Comparison of ENCODE assay signal across 2 cellular contexts in genomic region chr12:132359971-132360370, GRCh38.
TF ChIP-seq lines count a peak whose summit lies in the region.

No MANE protein-coding gene starts in this region.

TF ChIP-seq in HepG2, 621 proteins besides CTCF, POLR2A, EP300 and RAD21:
- TF ChIP-seq, protein P1, sequence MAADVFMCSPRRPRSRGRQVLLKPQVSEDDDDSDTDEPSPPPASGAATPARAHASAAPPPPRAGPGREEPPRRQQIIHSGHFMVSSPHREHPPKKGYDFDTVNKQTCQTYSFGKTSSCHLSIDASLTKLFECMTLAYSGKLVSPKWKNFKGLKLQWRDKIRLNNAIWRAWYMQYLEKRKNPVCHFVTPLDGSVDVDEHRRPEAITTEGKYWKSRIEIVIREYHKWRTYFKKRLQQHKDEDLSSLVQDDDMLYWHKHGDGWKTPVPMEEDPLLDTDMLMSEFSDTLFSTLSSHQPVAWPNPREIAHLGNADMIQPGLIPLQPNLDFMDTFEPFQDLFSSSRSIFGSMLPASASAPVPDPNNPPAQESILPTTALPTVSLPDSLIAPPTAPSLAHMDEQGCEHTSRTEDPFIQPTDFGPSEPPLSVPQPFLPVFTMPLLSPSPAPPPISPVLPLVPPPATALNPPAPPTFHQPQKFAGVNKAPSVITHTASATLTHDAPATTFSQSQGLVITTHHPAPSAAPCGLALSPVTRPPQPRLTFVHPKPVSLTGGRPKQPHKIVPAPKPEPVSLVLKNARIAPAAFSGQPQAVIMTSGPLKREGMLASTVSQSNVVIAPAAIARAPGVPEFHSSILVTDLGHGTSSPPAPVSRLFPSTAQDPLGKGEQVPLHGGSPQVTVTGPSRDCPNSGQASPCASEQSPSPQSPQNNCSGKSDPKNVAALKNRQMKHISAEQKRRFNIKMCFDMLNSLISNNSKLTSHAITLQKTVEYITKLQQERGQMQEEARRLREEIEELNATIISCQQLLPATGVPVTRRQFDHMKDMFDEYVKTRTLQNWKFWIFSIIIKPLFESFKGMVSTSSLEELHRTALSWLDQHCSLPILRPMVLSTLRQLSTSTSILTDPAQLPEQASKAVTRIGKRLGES (CRISPR knock-in tag; IDR thresholded peaks at IDR 0.05; ENCODE audit: borderline replicate concordance): no peak
- TF ChIP-seq CREB1 (IDR thresholded peaks at IDR 0.05): peak; percentile 55; the same call in 1 of the 2 replicates
- TF ChIP-seq CREB1 (CRISPR knock-in tag; IDR thresholded peaks at IDR 0.05): no peak

TF ChIP-seq in GM23338, 12 proteins besides CTCF, POLR2A, EP300 and RAD21:
- TF ChIP-seq POLR2AphosphoS5 (IDR thresholded peaks at IDR 0.05; ENCODE audit: low read depth): no peak
- no peak for TF ChIP-seq CREB1 (CRISPR knock-in tag; IDR thresholded peaks at IDR 0.05; ENCODE audit: low read depth)
- no peak for TF ChIP-seq JUNB (IDR thresholded peaks at IDR 0.05; ENCODE audit: unreplicated experiment)
- TF ChIP-seq NANOG (IDR thresholded peaks at IDR 0.05; ENCODE audit: borderline replicate concordance): no peak
- no peak for TF ChIP-seq ETS1 (IDR thresholded peaks at IDR 0.05)
- no peak for TF ChIP-seq ZNF114 (CRISPR knock-in tag; IDR thresholded peaks at IDR 0.05)
- no peak for TF ChIP-seq REST (IDR thresholded peaks at IDR 0.05; ENCODE audit: unreplicated experiment)
- no peak for TF ChIP-seq EZH2phosphoT487 (IDR thresholded peaks at IDR 0.05; ENCODE audit: unreplicated experiment)
- TF ChIP-seq STAT1 (IDR thresholded peaks at IDR 0.05; ENCODE audit: unreplicated experiment): no peak
- no peak for TF ChIP-seq EZH2 (IDR thresholded peaks at IDR 0.05; ENCODE audit: low read depth, unreplicated experiment)
- TF ChIP-seq, protein P2, sequence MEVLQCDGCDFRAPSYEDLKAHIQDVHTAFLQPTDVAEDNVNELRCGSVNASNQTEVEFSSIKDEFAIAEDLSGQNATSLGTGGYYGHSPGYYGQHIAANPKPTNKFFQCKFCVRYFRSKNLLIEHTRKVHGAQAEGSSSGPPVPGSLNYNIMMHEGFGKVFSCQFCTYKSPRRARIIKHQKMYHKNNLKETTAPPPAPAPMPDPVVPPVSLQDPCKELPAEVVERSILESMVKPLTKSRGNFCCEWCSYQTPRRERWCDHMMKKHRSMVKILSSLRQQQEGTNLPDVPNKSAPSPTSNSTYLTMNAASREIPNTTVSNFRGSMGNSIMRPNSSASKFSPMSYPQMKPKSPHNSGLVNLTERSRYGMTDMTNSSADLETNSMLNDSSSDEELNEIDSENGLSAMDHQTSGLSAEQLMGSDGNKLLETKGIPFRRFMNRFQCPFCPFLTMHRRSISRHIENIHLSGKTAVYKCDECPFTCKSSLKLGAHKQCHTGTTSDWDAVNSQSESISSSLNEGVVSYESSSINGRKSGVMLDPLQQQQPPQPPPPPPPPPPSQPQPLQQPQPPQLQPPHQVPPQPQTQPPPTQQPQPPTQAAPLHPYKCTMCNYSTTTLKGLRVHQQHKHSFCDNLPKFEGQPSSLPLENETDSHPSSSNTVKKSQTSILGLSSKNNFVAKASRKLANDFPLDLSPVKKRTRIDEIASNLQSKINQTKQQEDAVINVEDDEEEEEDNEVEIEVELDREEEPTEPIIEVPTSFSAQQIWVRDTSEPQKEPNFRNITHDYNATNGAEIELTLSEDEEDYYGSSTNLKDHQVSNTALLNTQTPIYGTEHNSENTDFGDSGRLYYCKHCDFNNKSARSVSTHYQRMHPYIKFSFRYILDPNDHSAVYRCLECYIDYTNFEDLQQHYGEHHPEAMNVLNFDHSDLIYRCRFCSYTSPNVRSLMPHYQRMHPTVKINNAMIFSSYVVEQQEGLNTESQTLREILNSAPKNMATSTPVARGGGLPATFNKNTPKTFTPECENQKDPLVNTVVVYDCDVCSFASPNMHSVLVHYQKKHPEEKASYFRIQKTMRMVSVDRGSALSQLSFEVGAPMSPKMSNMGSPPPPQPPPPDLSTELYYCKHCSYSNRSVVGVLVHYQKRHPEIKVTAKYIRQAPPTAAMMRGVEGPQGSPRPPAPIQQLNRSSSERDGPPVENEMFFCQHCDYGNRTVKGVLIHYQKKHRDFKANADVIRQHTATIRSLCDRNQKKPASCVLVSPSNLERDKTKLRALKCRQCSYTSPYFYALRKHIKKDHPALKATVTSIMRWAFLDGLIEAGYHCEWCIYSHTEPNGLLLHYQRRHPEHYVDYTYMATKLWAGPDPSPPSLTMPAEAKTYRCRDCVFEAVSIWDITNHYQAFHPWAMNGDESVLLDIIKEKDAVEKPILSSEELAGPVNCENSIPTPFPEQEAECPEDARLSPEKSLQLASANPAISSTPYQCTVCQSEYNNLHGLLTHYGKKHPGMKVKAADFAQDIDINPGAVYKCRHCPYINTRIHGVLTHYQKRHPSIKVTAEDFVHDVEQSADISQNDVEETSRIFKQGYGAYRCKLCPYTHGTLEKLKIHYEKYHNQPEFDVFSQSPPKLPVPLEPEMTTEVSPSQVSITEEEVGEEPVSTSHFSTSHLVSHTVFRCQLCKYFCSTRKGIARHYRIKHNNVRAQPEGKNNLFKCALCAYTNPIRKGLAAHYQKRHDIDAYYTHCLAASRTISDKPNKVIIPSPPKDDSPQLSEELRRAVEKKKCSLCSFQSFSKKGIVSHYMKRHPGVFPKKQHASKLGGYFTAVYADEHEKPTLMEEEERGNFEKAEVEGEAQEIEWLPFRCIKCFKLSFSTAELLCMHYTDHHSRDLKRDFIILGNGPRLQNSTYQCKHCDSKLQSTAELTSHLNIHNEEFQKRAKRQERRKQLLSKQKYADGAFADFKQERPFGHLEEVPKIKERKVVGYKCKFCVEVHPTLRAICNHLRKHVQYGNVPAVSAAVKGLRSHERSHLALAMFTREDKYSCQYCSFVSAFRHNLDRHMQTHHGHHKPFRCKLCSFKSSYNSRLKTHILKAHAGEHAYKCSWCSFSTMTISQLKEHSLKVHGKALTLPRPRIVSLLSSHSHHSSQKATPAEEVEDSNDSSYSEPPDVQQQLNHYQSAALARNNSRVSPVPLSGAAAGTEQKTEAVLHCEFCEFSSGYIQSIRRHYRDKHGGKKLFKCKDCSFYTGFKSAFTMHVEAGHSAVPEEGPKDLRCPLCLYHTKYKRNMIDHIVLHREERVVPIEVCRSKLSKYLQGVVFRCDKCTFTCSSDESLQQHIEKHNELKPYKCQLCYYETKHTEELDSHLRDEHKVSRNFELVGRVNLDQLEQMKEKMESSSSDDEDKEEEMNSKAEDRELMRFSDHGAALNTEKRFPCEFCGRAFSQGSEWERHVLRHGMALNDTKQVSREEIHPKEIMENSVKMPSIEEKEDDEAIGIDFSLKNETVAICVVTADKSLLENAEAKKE (CRISPR knock-in tag; IDR thresholded peaks at IDR 0.05): no peak
- no peak for TF ChIP-seq ZNF331 (CRISPR knock-in tag; IDR thresholded peaks at IDR 0.05; ENCODE audit: low read depth)
